Comparison of ENCODE assay signal across 9 cellular contexts in the genomic region with DNA sequence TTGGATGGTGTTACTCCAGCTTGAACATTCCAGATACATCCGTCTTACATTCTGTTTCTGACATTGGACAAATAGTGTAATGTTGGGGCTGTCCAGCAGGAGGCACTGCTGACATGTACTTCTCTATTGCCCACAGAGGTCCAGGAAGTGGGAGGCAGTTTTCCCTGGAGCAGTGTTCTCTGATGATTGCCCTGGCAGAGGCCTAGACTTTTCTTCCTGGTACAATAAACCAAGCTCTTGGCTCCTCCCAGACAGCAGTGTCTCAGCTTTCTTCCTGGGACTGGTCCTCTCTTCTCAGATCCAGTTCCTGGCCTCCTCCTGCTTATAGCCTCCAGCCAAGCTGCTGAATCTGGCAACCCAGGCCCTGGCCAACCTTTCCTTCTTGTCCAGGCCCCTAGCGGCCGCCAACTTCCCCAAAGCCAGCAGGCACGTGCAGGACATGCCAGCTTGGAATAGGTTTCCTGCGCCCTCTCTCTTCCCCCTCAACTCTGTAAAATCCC. TPM values are rescaled to one million over a fixed set of nuclear protein-coding genes. Genes with fewer than 3 reads are reported as not detected.
DNase-seq lines count a peak whose midpoint lies in the region; ATAC-seq, FAIRE-seq and TF ChIP-seq lines count a peak whose summit lies in the region.
"Had no signal": no experiment of that assay in that cellular context is flagged by ENCODE, and none has a peak within 500 bp of the region (broad histone marks: within the 10 kb centered on the region; RNA-seq: fewer than 3 reads in every experiment).

No MANE protein-coding gene starts in this region.

- WGBS in IMR-90 (ENCODE audit: extremely low coverage in 2 of 2, insufficient read length in 1 of 2), 2 experiments = 43% methylated on average over 1 of the region's 5 CpGs; no CpG with 5 or more reads in 1 of the 2 experiments

- no peaks in the 10 kb centered on the region for H3K36me3 ChIP-seq in IMR-90 (ENCODE audit: control insufficient read depth, insufficient read depth, low read length)
- no peaks in the 10 kb centered on the region for H3K36me3 ChIP-seq in vagina

- H2AK9ac ChIP-seq in IMR-90 (replicated peaks; ENCODE audit: low read depth, low read length, poor library complexity) = peak overlapping the region; percentile 1

- ATAC-seq in IMR-90 (ENCODE audit: low read depth) (peak; percentile 98), HG03175 (IDR thresholded peaks at IDR 0.05; ENCODE audit: unreplicated experiment) (no peak)

- dilution Hi-C loops in IMR-90 (cut with HindIII; ENCODE audit: low sequenced_read_pairs, unreplicated experiment) = no loop called here

- no peaks in the 10 kb centered on the region for H3K79me1 ChIP-seq in IMR-90 (ENCODE audit: low read depth in 1 of 2, low read length in 2 of 2)

- H3K14ac ChIP-seq in IMR-90 (replicated peaks; ENCODE audit: low read depth, low read length) = 0 out of 2 replicates have a peak overlapping the region, but pooled peaks have one; percentile 8

- peaks cover 2% of the 10 kb centered on the region; the same call in 1 of the 2 replicates for H3K4me1 ChIP-seq in IMR-90 (ENCODE audit: control insufficient read depth, insufficient read depth, low read length)
- peaks cover 30% of the 10 kb centered on the region for H3K4me1 ChIP-seq in vagina

- peak overlapping the region; percentile 42 for H3K4ac ChIP-seq in IMR-90 (ENCODE audit: low read depth, low read length)

- FAIRE-seq in D721Med (lab: Jason Lieb, UNC) (no peak), RCC 7860 (lab: Jason Lieb, UNC) (peak; percentile 73), frontal cortex (lab: Jason Lieb, UNC) (no peak)
- FAIRE-seq: TTC549 had no signal

- H4K8ac ChIP-seq in IMR-90 (ENCODE audit: low read depth in 2 of 2, low read length in 2 of 2) = peak overlapping the region; percentile 20; a peak in 3 of 4 replicates

- TF ChIP-seq CTCF in D721Med (IDR thresholded peaks at IDR 0.05; ENCODE audit: insufficient read depth, missing control alignments) = peak; percentile 80
- TF ChIP-seq CTCF in IMR-90 (conservative IDR thresholded peaks at IDR 0.05; ENCODE audit: low read depth, low read length) = peak; percentile 96
- peak; percentile 47 to 88 (median 58) for TF ChIP-seq CTCF in vagina (IDR thresholded peaks at IDR 0.05)

- POLR2A ChIA-PET in IMR-90 (lab: Charles Lee; ENCODE audit: unreplicated experiment) = interaction anchor here (0.8 to 1.0 kb wide), 2 partner anchors 182 to 192 kb away, joined by 3 to 4 read pairs; no protein-coding TSS in a partner anchor

- H3K4me3 ChIP-seq in IMR-90 (ENCODE audit: insufficient read depth, low read depth, low read length) (no peak overlapping the region), vagina (no peak overlapping the region)

- no peak overlapping the region for H2AK5ac ChIP-seq in IMR-90 (ENCODE audit: low read depth, low read length)

- H3K56ac ChIP-seq in IMR-90 (ENCODE audit: extremely low read depth, insufficient read depth, low read length) = no peak overlapping the region

- H3K27me3 ChIP-seq in IMR-90 (ENCODE audit: control insufficient read depth, insufficient read depth, low read length) (peaks cover 15% of the 10 kb centered on the region), vagina (no peaks in the 10 kb centered on the region)

- DNase-seq in D721Med (ENCODE audit: insufficient read length, low spot score) (peak; percentile 32), IMR-90 (peak; percentile 86), RCC 7860 (ENCODE audit: low spot score) (peak; percentile 82), frontal cortex (ENCODE audit: low spot score in 2 of 2) (peak; percentile 61 to 67), nucleus accumbens (lab: John Stamatoyannopoulos, UW) (peak in 49 of 56 donors; percentile 10 to 83 (median 53)), vagina (ENCODE audit: extremely low spot score in 2 of 2) (peak in 1 of 2 donors; percentile 98)
- peak; percentile 59 for DNase-seq in activated naive CD4-positive, alpha-beta T cell treated with Interleukin-2 at 50 U/mL for 16 hours

- TF ChIP-seq RAD21 in IMR-90 (IDR thresholded peaks at IDR 0.05; ENCODE audit: low read length) = peak; percentile 95

- in situ Hi-C loops in IMR-90 (cut with MboI; ENCODE audit: low sequenced_read_pairs) = loop anchor here (5.0 kb wide), 1 partner anchor 190 kb away; no protein-coding TSS in a partner anchor

- H3K4me2 ChIP-seq in IMR-90 (ENCODE audit: low read depth, low read length) = no peak overlapping the region

- no peak overlapping the region for H2BK5ac ChIP-seq in IMR-90 (ENCODE audit: low read depth, low read length, poor library complexity, severe bottlenecking)

- no peaks in the 10 kb centered on the region for H3K9me1 ChIP-seq in IMR-90 (ENCODE audit: insufficient read depth, low read length)

- peak overlapping the region; percentile 26; the same call in 1 of the 2 replicates for H4K91ac ChIP-seq in IMR-90 (ENCODE audit: insufficient read depth, low read depth, low read length)

- BruUV-seq in IMR-90 (replicated peaks; lab: Mats Ljungman, UMichigan) = no TSS peak

- TF ChIP-seq POLR2A in IMR-90 (IDR thresholded peaks at IDR 0.05; ENCODE audit: low read depth, low read length) = no peak
- no peak for TF ChIP-seq POLR2A in vagina (IDR thresholded peaks at IDR 0.05)

- peak overlapping the region; percentile 56 for H2AFZ ChIP-seq in IMR-90 (replicated peaks; ENCODE audit: low read length, poor library complexity)

- no peaks in the 10 kb centered on the region for H3K9me3 ChIP-seq in IMR-90 (ENCODE audit: control insufficient read depth, insufficient read depth, low read length)
- H3K9me3 ChIP-seq in vagina = no peaks in the 10 kb centered on the region

- no peaks in the 10 kb centered on the region; the same call in none of the 2 replicates for H4K20me1 ChIP-seq in IMR-90 (ENCODE audit: insufficient read depth, low read length)

- H2BK15ac ChIP-seq in IMR-90 (ENCODE audit: low read depth, low read length) = no peak overlapping the region

- 0 out of 2 replicates have a peak overlapping the region, but pooled peaks have one; percentile 9 for H2BK120ac ChIP-seq in IMR-90 (ENCODE audit: low read depth, low read length)

- H3K23ac ChIP-seq in IMR-90 (ENCODE audit: low read depth, low read length) = no peak overlapping the region

- intact Hi-C loops in IMR-90 (cut with micrococcal nuclease) = loop anchor here (1.0 to 5.0 kb wide), 2 partner anchors 105 to 189 kb away; no protein-coding TSS in a partner anchor
- intact Hi-C loops in vagina (cut with DNase I) = loop anchor here (5.0 kb wide), 1 partner anchor 190 kb away; no protein-coding TSS in a partner anchor

- H2BK20ac ChIP-seq in IMR-90 (ENCODE audit: low read depth, low read length) = no peak overlapping the region

- H3K27ac ChIP-seq in IMR-90 (ENCODE audit: insufficient read depth, low read length) = no peak overlapping the region
- peak overlapping the region; percentile 31 for H3K27ac ChIP-seq in vagina

- peak overlapping the region; percentile 4; the same call in 1 of the 2 replicates for H3K9ac ChIP-seq in IMR-90 (ENCODE audit: low read depth, low read length)

- H3K18ac ChIP-seq in IMR-90 (ENCODE audit: low read depth, low read length) = no peak overlapping the region

- H4K5ac ChIP-seq in IMR-90 (ENCODE audit: low read depth, low read length) = peak overlapping the region; percentile 17; the same call in 1 of the 2 replicates

- CTCF ChIA-PET in IMR-90 (lab: Yijun Ruan, JAX) = interaction anchor here (0.5 to 6.6 kb wide), 14 partner anchors 9 to 433 kb away, joined by 3 to 170 read pairs (median 4); partner anchors contain the start of gene NIPAL3

TF ChIP-seq in IMR-90, 13 proteins besides CTCF, POLR2A, EP300 and RAD21:
- TF ChIP-seq CHD1 (IDR thresholded peaks at IDR 0.05; ENCODE audit: low read depth, low read length) (no peak), FOS (IDR thresholded peaks at IDR 0.05; ENCODE audit: low read depth, low read length) (no peak), MAZ (IDR thresholded peaks at IDR 0.05; ENCODE audit: borderline replicate concordance, low read depth, low read length) (peak; percentile 41; the same call in 1 of the 2 replicates), SMC3 (IDR thresholded peaks at IDR 0.05; ENCODE audit: low read depth, low read length) (peak; percentile 98), CEBPB (IDR thresholded peaks at IDR 0.05; ENCODE audit: low read depth, low read length) (no peak), MXI1 (IDR thresholded peaks at IDR 0.05; ENCODE audit: borderline replicate concordance, low read depth, low read length) (no peak), NFE2L2 (IDR thresholded peaks at IDR 0.05; ENCODE audit: low read depth, low read length) (no peak)

RNA-seq across cellular contexts. Expression of gene IFNLR1, which starts 14.9 kb away (rescaled TPM):
- not detected in 2 replicates for total RNA-seq in IMR-90 (2012; rRNA removed)
- polyA plus RNA-seq in IMR-90 (2012; rRNA removed) = not detected in 2 replicates
- not detected in 2 replicates for polyA plus RNA-seq in IMR-90 (2012; cell fraction: cytosol; rRNA removed)
- not detected in 2 replicates for polyA plus RNA-seq in IMR-90 (2012; cell fraction: nucleus; rRNA removed; ENCODE audit: low replicate concordance)
- 0.41 TPM for total RNA-seq in frontal cortex
- 1.7 TPM for total RNA-seq in vagina

RNA-seq across cellular contexts. Expression of gene IL22RA1, which starts 59.1 kb away (rescaled TPM):
- total RNA-seq in IMR-90 (2012; rRNA removed) (not detected in 2 replicates), frontal cortex (not detected), vagina (4.2 TPM)
- polyA plus RNA-seq in IMR-90 (2012; rRNA removed) = not detected in 2 replicates
- polyA plus RNA-seq in IMR-90 (2012; cell fraction: cytosol; rRNA removed) = 0.02 TPM in 1 of 2 replicates, not detected in the other
- not detected in 2 replicates for polyA plus RNA-seq in IMR-90 (2012; cell fraction: nucleus; rRNA removed; ENCODE audit: low replicate concordance)
